Comparison of ENCODE assay signal across 13 cellular contexts in the genomic region with DNA sequence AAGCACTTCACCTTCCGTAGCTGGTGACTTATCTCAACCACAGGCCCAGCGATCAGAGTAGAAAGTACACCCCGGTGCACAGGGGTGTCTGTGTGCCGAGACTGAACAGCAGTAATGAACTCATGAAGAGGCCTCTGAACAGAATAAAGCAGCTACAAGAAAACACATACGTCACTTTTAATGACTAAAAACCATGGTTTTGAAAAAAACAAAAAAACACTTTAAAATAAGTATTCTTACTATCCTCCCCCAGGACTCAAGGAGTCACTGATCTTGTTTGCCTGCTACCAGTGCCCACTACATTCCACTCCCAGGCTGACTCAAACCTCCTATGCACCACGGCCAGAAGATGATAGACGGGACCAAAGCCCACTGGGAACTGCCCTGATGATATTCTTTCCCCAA. TPM values are rescaled to one million over a fixed set of nuclear protein-coding genes. Genes with fewer than 3 reads are reported as not detected.
A peak's percentile ranks its signal among the peaks of the same experiment; 100 is the strongest.
DNase-seq lines count a peak whose midpoint lies in the region; ATAC-seq and TF ChIP-seq lines count a peak whose summit lies in the region.
"Had no signal": no experiment of that assay in that cellular context is flagged by ENCODE, and none has a peak within 500 bp of the region (broad histone marks: within the 10 kb centered on the region; RNA-seq: fewer than 3 reads in every experiment).

No MANE protein-coding gene starts in this region.

- in situ Hi-C loops in brain microvascular endothelial cell (cut with HindIII; ENCODE audit: low pct_ligation_motif_present, low sequenced_read_pairs) = no loop called here

- intact Hi-C loops in CD4-positive, alpha-beta memory T cell (cut with micrococcal nuclease) = no loop called here

- no peaks in the 10 kb centered on the region for H3K9me3 ChIP-seq in CD4-positive, alpha-beta memory T cell (ENCODE audit: control insufficient read depth in 1 of 2, low read length in 2 of 2)

- POLR2A ChIA-PET in CD4-positive, alpha-beta memory T cell (lab: Charles Lee; ENCODE audit: partially characterized antibody) = no interaction called here

- no peak for ATAC-seq in GM21786 (IDR thresholded peaks at IDR 0.05; ENCODE audit: unreplicated experiment)
- ATAC-seq in GM21390 (IDR thresholded peaks at IDR 0.05; ENCODE audit: unreplicated experiment) = no peak
- no peak for ATAC-seq in GM21619 (IDR thresholded peaks at IDR 0.05; ENCODE audit: unreplicated experiment)

- peak overlapping the region in 1 of 8 donors; percentile 21 for H3K4me3 Mint-ChIP-seq in CD4-positive, alpha-beta memory T cell

- peaks cover 5% of the 10 kb centered on the region for H3K36me3 ChIP-seq in CD4-positive, alpha-beta memory T cell (ENCODE audit: insufficient read depth, low read length)
- no peaks in the 10 kb centered on the region for H3K36me3 ChIP-seq in brain microvascular endothelial cell (replicated peaks)

- no peaks in the 10 kb centered on the region for H3K27me3 ChIP-seq in CD4-positive, alpha-beta memory T cell (ENCODE audit: insufficient read depth, low read length)
- no peaks in the 10 kb centered on the region for H3K27me3 ChIP-seq in brain microvascular endothelial cell (replicated peaks)

- H3K27ac ChIP-seq in CD4-positive, alpha-beta memory T cell (ENCODE audit: low read depth, low read length) = no peak overlapping the region
- peak overlapping the region; percentile 63 for H3K27ac ChIP-seq in brain microvascular endothelial cell
- H3K27ac ChIP-seq: HL-60 had no signal

- H3K4me1 Mint-ChIP-seq in CD4-positive, alpha-beta memory T cell = peaks cover under 1 to 3% (median 1%) of the 10 kb centered on the region in 4 donors

- H3K4me1 ChIP-seq in CD4-positive, alpha-beta memory T cell (ENCODE audit: insufficient read depth, low read length) = no peaks in the 10 kb centered on the region

- H3K27me3 Mint-ChIP-seq in CD4-positive, alpha-beta memory T cell = no peaks in the 10 kb centered on the region

- CTCF ChIA-PET in CD4-positive, alpha-beta memory T cell (lab: Charles Lee; ENCODE audit: partially characterized antibody) = no interaction called here

- TF ChIP-seq CTCF in brain microvascular endothelial cell (IDR thresholded peaks at IDR 0.05; ENCODE audit: low read depth, low read length, missing control alignments) = no peak

- H3K36me3 Mint-ChIP-seq in CD4-positive, alpha-beta memory T cell = peaks cover 17 to 22% of the 10 kb centered on the region in 2 donors

- H3K9me3 Mint-ChIP-seq in CD4-positive, alpha-beta memory T cell = no peaks in the 10 kb centered on the region

- peak overlapping the region in 4 of 7 donors; percentile 6 to 69 (median 50) for H3K27ac Mint-ChIP-seq in CD4-positive, alpha-beta memory T cell

- no peak overlapping the region for H3K4me3 ChIP-seq in CD4-positive, alpha-beta memory T cell (ENCODE audit: low read length in 2 of 2)
- H3K4me3 ChIP-seq in brain microvascular endothelial cell (ENCODE audit: low read depth, low read length) = no peak overlapping the region

- DNase-seq in CD4-positive, alpha-beta memory T cell = no peak
- DNase-seq in HUDEP-2 (lab: John Stamatoyannopoulos, UW; ENCODE audit: unreplicated experiment in 76 of 76) = peak in 41 of 76 experiments; percentile 6 to 68 (median 30)
- peak; percentile 79 for DNase-seq in brain microvascular endothelial cell
- DNase-seq in non-pigmented ciliary epithelial cell (ENCODE audit: low read depth) = peak; percentile 58
- DNase-seq in epidermal melanocyte (ENCODE audit: insufficient read length, low spot score) = no peak
- DNase-seq: DND-41, NCI-H1048, NCI-H69, small intestine had no signal

RNA-seq across cellular contexts. Expression of a gene that starts 53.8 kb away (rescaled TPM):
- total RNA-seq in CD4-positive, alpha-beta memory T cell = 10 to 100 TPM; 15.0 to 17.9 TPM
- polyA plus RNA-seq in CD4-positive, alpha-beta memory T cell = 10 to 100 TPM in 1 of 2 donors, 1 to 10 TPM in 1; 7.2 to 12.9 TPM

Comparison
In these comparisons a context has a peak if more than half of its experiments do, and no peak if none do; other contexts are left out.
1. DNase-seq: peak in HUDEP-2 (41 of 76), brain microvascular endothelial cell (single experiment) and non-pigmented ciliary epithelial cell (single experiment); none in CD4-positive, alpha-beta memory T cell (0 of 5) and epidermal melanocyte (single experiment).